30 cellular contexts compared by ENCODE assay signal in the genomic region with DNA sequence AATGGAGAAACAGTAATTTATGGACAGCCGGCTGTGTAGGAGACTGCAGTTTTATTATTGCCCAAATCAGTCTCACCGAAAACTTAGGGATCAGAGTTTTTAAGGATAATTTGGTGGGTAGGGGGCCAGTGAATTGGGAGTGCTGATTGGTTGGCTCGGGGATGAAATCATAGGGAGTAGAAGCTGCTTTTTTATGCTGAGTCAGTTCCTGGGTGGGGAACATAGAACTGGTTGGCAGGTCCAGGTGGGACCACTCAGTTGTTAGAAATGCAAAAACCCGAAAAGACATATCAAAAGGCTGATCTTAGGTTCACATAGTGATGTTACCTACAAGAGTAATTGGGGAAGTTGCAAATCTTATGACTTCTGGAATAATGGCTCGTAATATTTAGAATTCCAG.
"Had no signal": no experiment of that assay in that cellular context is flagged by ENCODE, and none has a peak within 500 bp of the region (broad histone marks: within the 10 kb centered on the region; RNA-seq: fewer than 3 reads in every experiment).

No MANE protein-coding gene starts in this region.

- ATAC-seq: activated CD8-positive, alpha-beta T cell treated with anti-CD3 and anti-CD28 coated beads for 36 hours; gastrocnemius medialis; left cardiac atrium; left ventricle myocardium superior; naive thymus-derived CD4-positive, alpha-beta T cell; right cardiac atrium had no signal

- H3K4me2 ChIP-seq: neural progenitor cell had no signal

- H3K27ac ChIP-seq: brain microvascular endothelial cell, coronary artery, dorsolateral prefrontal cortex, gastrocnemius medialis, neural progenitor cell, parathyroid adenoma, spleen, thoracic aorta, VCaP had no signal

- H3K79me2 ChIP-seq: parathyroid adenoma had no signal

- H3K27ac Mint-ChIP-seq: activated CD8-positive, alpha-beta T cell treated with anti-CD3 and anti-CD28 coated beads for 36 hours; activated naive CD4-positive, alpha-beta T cell treated with anti-CD3 and anti-CD28 coated beads for 36 hours; activated naive CD8-positive, alpha-beta T cell treated with anti-CD3 and anti-CD28 coated beads for 36 hours; neural progenitor cell; T-helper 1 cell treated with Interleukin-12 subunit alpha and Interleukin-12 subunit beta and Interleukin-4 antibody, amounts not matched to agents 30 μg/mL and 1 μg/mL, for 36 hours had no signal

- H3K4me1 ChIP-seq: gastrocnemius medialis, neural progenitor cell, parathyroid adenoma, spleen had no signal

- H3K9me3 ChIP-seq: gastrocnemius medialis, spleen, thoracic aorta had no signal

- H3K4me3 Mint-ChIP-seq: activated CD4-positive, alpha-beta T cell treated with anti-CD3 and anti-CD28 coated beads, Interleukin-2, amount 10 ng/mL, durations not matched to agents 7 days and 5 days; activated CD8-positive, alpha-beta T cell treated with anti-CD3 and anti-CD28 coated beads for 36 hours; activated naive CD4-positive, alpha-beta T cell treated with anti-CD3 and anti-CD28 coated beads for 36 hours; activated naive CD8-positive, alpha-beta T cell treated with anti-CD3 and anti-CD28 coated beads for 36 hours; naive thymus-derived CD4-positive, alpha-beta T cell; neural progenitor cell; T-helper 1 cell treated with Interleukin-12 subunit alpha and Interleukin-12 subunit beta and Interleukin-4 antibody, amounts not matched to agents 30 μg/mL and 1 μg/mL, for 36 hours had no signal

- DNase-seq: activated CD4-positive, alpha-beta T cell treated with anti-CD3 and anti-CD28 coated beads for 1 hour; activated CD4-positive, alpha-beta T cell treated with anti-CD3 and anti-CD28 coated beads, Interleukin-2, amount 10 ng/mL, durations not matched to agents 7 days and 5 days; activated CD8-positive, alpha-beta T cell treated with anti-CD3 and anti-CD28 coated beads for 36 hours; activated effector memory CD4-positive, alpha-beta T cell treated with anti-CD3 and anti-CD28 coated beads, Interleukin-2, amount 50 U/mL, for 16 hours; activated naive CD4-positive, alpha-beta T cell treated with anti-CD3 and anti-CD28 coated beads for 36 hours; activated naive CD8-positive, alpha-beta T cell treated with anti-CD3 and anti-CD28 coated beads for 36 hours; amniotic stem cell; brain microvascular endothelial cell; dorsolateral prefrontal cortex; effector memory CD4-positive, alpha-beta T cell; erythroblast; gastrocnemius medialis; glutamatergic neuron; left cardiac atrium; left ventricle myocardium superior; midbrain; naive thymus-derived CD4-positive, alpha-beta T cell; occipital lobe; right cardiac atrium; spleen; stimulated activated naive CD4-positive, alpha-beta T cell treated with Interleukin-2 at 50 U/mL for 16 hours; SW 1271; T-helper 9 cell; trophoblast cell had no signal

- H3K9me3 Mint-ChIP-seq: activated CD4-positive, alpha-beta T cell treated with anti-CD3 and anti-CD28 coated beads, Interleukin-2, amount 10 ng/mL, durations not matched to agents 7 days and 5 days; activated CD8-positive, alpha-beta T cell treated with anti-CD3 and anti-CD28 coated beads for 36 hours; activated naive CD4-positive, alpha-beta T cell treated with anti-CD3 and anti-CD28 coated beads for 36 hours; activated naive CD8-positive, alpha-beta T cell treated with anti-CD3 and anti-CD28 coated beads for 36 hours; naive thymus-derived CD4-positive, alpha-beta T cell; neural progenitor cell; T-helper 1 cell treated with Interleukin-12 subunit alpha and Interleukin-12 subunit beta and Interleukin-4 antibody, amounts not matched to agents 30 μg/mL and 1 μg/mL, for 36 hours had no signal

- H2AFZ ChIP-seq: neural progenitor cell, parathyroid adenoma had no signal

- H3K27me3 Mint-ChIP-seq: activated CD4-positive, alpha-beta T cell treated with anti-CD3 and anti-CD28 coated beads, Interleukin-2, amount 10 ng/mL, durations not matched to agents 7 days and 5 days; activated CD8-positive, alpha-beta T cell treated with anti-CD3 and anti-CD28 coated beads for 36 hours; activated naive CD8-positive, alpha-beta T cell treated with anti-CD3 and anti-CD28 coated beads for 36 hours; naive thymus-derived CD4-positive, alpha-beta T cell had no signal

- H3K4me3 ChIP-seq: coronary artery, dorsolateral prefrontal cortex, gastrocnemius medialis, neural progenitor cell, spleen, thoracic aorta had no signal

- H3K27me3 ChIP-seq: brain microvascular endothelial cell, dorsolateral prefrontal cortex, gastrocnemius medialis, neural progenitor cell, spleen had no signal

- H3K4me1 Mint-ChIP-seq: activated CD4-positive, alpha-beta T cell treated with anti-CD3 and anti-CD28 coated beads, Interleukin-2, amount 10 ng/mL, durations not matched to agents 7 days and 5 days; activated naive CD8-positive, alpha-beta T cell treated with anti-CD3 and anti-CD28 coated beads for 36 hours; neural progenitor cell had no signal

- H3K9ac ChIP-seq: neural progenitor cell, parathyroid adenoma had no signal
